In genomic region chr5:103375356-103375755, GRCh38 we compare ENCODE assay signal across 1 cellular context.
TF ChIP-seq lines count a peak whose summit lies in the region.

No MANE protein-coding gene starts in this region.

TF ChIP-seq in HepG2, 621 proteins besides CTCF, POLR2A, EP300 and RAD21 (continued from another document):
- TF ChIP-seq, protein P1, sequence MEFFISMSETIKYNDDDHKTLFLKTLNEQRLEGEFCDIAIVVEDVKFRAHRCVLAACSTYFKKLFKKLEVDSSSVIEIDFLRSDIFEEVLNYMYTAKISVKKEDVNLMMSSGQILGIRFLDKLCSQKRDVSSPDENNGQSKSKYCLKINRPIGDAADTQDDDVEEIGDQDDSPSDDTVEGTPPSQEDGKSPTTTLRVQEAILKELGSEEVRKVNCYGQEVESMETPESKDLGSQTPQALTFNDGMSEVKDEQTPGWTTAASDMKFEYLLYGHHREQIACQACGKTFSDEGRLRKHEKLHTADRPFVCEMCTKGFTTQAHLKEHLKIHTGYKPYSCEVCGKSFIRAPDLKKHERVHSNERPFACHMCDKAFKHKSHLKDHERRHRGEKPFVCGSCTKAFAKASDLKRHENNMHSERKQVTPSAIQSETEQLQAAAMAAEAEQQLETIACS (CRISPR knock-in tag; IDR thresholded peaks at IDR 0.05), result no peak
- TF ChIP-seq ZNF629 (CRISPR knock-in tag; conservative IDR thresholded peaks at IDR 0.05), result no peak
- no peak for TF ChIP-seq RXRA (CRISPR knock-in tag; IDR thresholded peaks at IDR 0.05)
- no peak for TF ChIP-seq NPAS2 (CRISPR knock-in tag; IDR thresholded peaks at IDR 0.05; ENCODE audit: borderline replicate concordance)
- no peak for TF ChIP-seq MAFG (CRISPR knock-in tag; IDR thresholded peaks at IDR 0.05)
- TF ChIP-seq NBN (conservative IDR thresholded peaks at IDR 0.05), result no peak
- TF ChIP-seq ZNF441 (CRISPR knock-in tag; IDR thresholded peaks at IDR 0.05; ENCODE audit: borderline replicate concordance), result no peak
- no peak for TF ChIP-seq ZFP82 (CRISPR knock-in tag; IDR thresholded peaks at IDR 0.05; ENCODE audit: borderline replicate concordance)
